ENCODE assay signal across 12 cellular contexts in the genomic region with DNA sequence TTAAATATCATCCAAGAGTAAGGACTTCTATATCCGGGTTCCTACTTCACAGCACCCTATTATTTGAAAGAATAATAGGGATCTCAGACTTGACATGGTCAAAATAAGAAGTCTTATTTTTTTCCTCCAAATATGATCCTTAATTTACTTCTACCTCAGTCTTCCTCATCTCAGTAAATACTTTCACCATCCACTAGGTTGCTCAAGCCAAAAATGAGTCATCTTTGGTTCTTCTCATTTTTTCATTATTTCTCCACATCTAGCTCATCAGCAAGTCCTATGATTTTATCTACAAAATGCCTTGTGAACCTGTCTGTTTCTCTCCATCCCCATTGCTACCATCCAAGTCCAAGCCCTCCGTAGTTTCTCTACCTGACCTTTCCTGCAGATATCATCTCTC.
A peak's percentile ranks its signal among the peaks of the same experiment; 100 is the strongest.
DNase-seq lines count a peak whose midpoint lies in the region; TF ChIP-seq lines count a peak whose summit lies in the region.
"Had no signal": no experiment of that assay in that cellular context is flagged by ENCODE, and none has a peak within 500 bp of the region (broad histone marks: within the 10 kb centered on the region; RNA-seq: fewer than 3 reads in every experiment).

No MANE protein-coding gene starts in this region.

- H3K9me3 Mint-ChIP-seq in endothelial cell (ENCODE audit: unreplicated experiment) = no peaks in the 10 kb centered on the region
- H3K9me3 Mint-ChIP-seq in T-helper 2 cell treated with Interferon-gamma antibody and Interleukin-4, amounts not matched to agents 5 μg/mL and 100 μg/mL, for 36 hours = no peaks in the 10 kb centered on the region

- no peaks in the 10 kb centered on the region for H3K9me3 ChIP-seq in osteoblast (ENCODE audit: low read depth, low read length)
- H3K9me3 ChIP-seq: esophagus muscularis mucosa had no signal

- H3K4me1 ChIP-seq in osteoblast (ENCODE audit: insufficient read depth, low read length) = peaks cover 17% of the 10 kb centered on the region
- H3K4me1 ChIP-seq: esophagus muscularis mucosa had no signal

- H3K4me3 ChIP-seq in osteoblast (ENCODE audit: insufficient read depth, low read length) (no peak overlapping the region), brain microvascular endothelial cell (ENCODE audit: low read depth, low read length) (no peak overlapping the region)
- H3K4me3 ChIP-seq: esophagus muscularis mucosa had no signal

- H2AFZ ChIP-seq in osteoblast (ENCODE audit: low read length) = no peak overlapping the region

- H3K4me3 Mint-ChIP-seq in endothelial cell (ENCODE audit: unreplicated experiment) = no peak overlapping the region
- no peak overlapping the region for H3K4me3 Mint-ChIP-seq in T-helper 2 cell treated with Interferon-gamma antibody and Interleukin-4, amounts not matched to agents 5 μg/mL and 100 μg/mL, for 36 hours
- H3K4me3 Mint-ChIP-seq: stimulated activated memory B cell treated with anti-CD40 and anti-IgM and Interleukin-4, amounts not matched to agents 10 μg/mL and 1 μg/mL and 100 μg/mL, for 72 hours had no signal

- DNase-seq in H4 (ENCODE audit: low spot score) = peak; percentile 18
- DNase-seq in NOMO-1 treated with dmso at 0.1 percent for 144 hours (lab: John Stamatoyannopoulos, UW; ENCODE audit: unreplicated experiment) = peak; percentile 67
- no peak for DNase-seq in endothelial cell (ENCODE audit: low spot score)
- DNase-seq in osteoblast (ENCODE audit: insufficient read length, low spot score, missing footprints) = no peak
- DNase-seq in DMS 273 treated with DMSO at 0.1 percent for 48 hours (lab: John Stamatoyannopoulos, UW) = no peak
- DNase-seq in T-helper 2 cell treated with Interferon-gamma antibody and Interleukin-4, amounts not matched to agents 5 μg/mL and 100 μg/mL, for 36 hours (ENCODE audit: low spot score) = no peak
- no peak for DNase-seq in brain microvascular endothelial cell
- DNase-seq: activated CD8-positive, alpha-beta memory T cell treated with anti-CD3 and anti-CD28 coated beads, Interleukin-2, amount 50 U/mL, for 4 hours; amniotic stem cell; NCI-H1930 had no signal

- no peaks in the 10 kb centered on the region for H3K36me3 Mint-ChIP-seq in endothelial cell (ENCODE audit: low read depth, unreplicated experiment)
- H3K36me3 Mint-ChIP-seq in T-helper 2 cell treated with Interferon-gamma antibody and Interleukin-4, amounts not matched to agents 5 μg/mL and 100 μg/mL, for 36 hours (ENCODE audit: low read depth) = no peaks in the 10 kb centered on the region
- H3K36me3 Mint-ChIP-seq: stimulated activated memory B cell treated with anti-CD40 and anti-IgM and Interleukin-4, amounts not matched to agents 10 μg/mL and 1 μg/mL and 100 μg/mL, for 72 hours had no signal

- H3K27me3 ChIP-seq in osteoblast (ENCODE audit: insufficient read depth, low read length) (peaks cover 8% of the 10 kb centered on the region), brain microvascular endothelial cell (replicated peaks) (no peaks in the 10 kb centered on the region)
- H3K27me3 ChIP-seq: esophagus muscularis mucosa had no signal

- no peaks in the 10 kb centered on the region for H3K79me2 ChIP-seq in osteoblast (ENCODE audit: insufficient read depth, low read length)

- no peak overlapping the region for H3K27ac Mint-ChIP-seq in endothelial cell (ENCODE audit: unreplicated experiment)
- no peak overlapping the region for H3K27ac Mint-ChIP-seq in T-helper 2 cell treated with Interferon-gamma antibody and Interleukin-4, amounts not matched to agents 5 μg/mL and 100 μg/mL, for 36 hours
- H3K27ac Mint-ChIP-seq: stimulated activated memory B cell treated with anti-CD40 and anti-IgM and Interleukin-4, amounts not matched to agents 10 μg/mL and 1 μg/mL and 100 μg/mL, for 72 hours had no signal

- H3K27ac ChIP-seq in osteoblast (ENCODE audit: low read depth, low read length) (no peak overlapping the region), brain microvascular endothelial cell (no peak overlapping the region)
- H3K27ac ChIP-seq: esophagus muscularis mucosa had no signal

- H3K4me2 ChIP-seq in osteoblast (ENCODE audit: insufficient read depth, low read length) = no peak overlapping the region

- H3K4me1 Mint-ChIP-seq in endothelial cell (ENCODE audit: unreplicated experiment) = no peaks in the 10 kb centered on the region
- H3K4me1 Mint-ChIP-seq in T-helper 2 cell treated with Interferon-gamma antibody and Interleukin-4, amounts not matched to agents 5 μg/mL and 100 μg/mL, for 36 hours (ENCODE audit: low read depth) = peaks cover 3% of the 10 kb centered on the region
- H3K4me1 Mint-ChIP-seq: stimulated activated memory B cell treated with anti-CD40 and anti-IgM and Interleukin-4, amounts not matched to agents 10 μg/mL and 1 μg/mL and 100 μg/mL, for 72 hours had no signal

- TF ChIP-seq CTCF in endothelial cell (IDR thresholded peaks at IDR 0.05; ENCODE audit: unreplicated experiment) (peak; percentile 29), osteoblast (IDR thresholded peaks at IDR 0.05; ENCODE audit: extremely low read depth, low read depth, low read length) (peak; percentile 22), brain microvascular endothelial cell (IDR thresholded peaks at IDR 0.05; ENCODE audit: low read depth, low read length, missing control alignments) (no peak)

- H4K20me1 ChIP-seq in osteoblast (ENCODE audit: insufficient read depth, low read length) = no peaks in the 10 kb centered on the region

- H3K36me3 ChIP-seq in osteoblast (ENCODE audit: insufficient read depth, low read length) (no peaks in the 10 kb centered on the region), brain microvascular endothelial cell (replicated peaks) (no peaks in the 10 kb centered on the region)
- H3K36me3 ChIP-seq: esophagus muscularis mucosa had no signal

- in situ Hi-C loops in brain microvascular endothelial cell (cut with HindIII; ENCODE audit: low pct_ligation_motif_present, low sequenced_read_pairs) = no loop called here

- H3K27me3 Mint-ChIP-seq in endothelial cell (ENCODE audit: unreplicated experiment) = peaks cover 3% of the 10 kb centered on the region
- H3K27me3 Mint-ChIP-seq in T-helper 2 cell treated with Interferon-gamma antibody and Interleukin-4, amounts not matched to agents 5 μg/mL and 100 μg/mL, for 36 hours (ENCODE audit: low read depth) = no peaks in the 10 kb centered on the region
- H3K27me3 Mint-ChIP-seq: stimulated activated memory B cell treated with anti-CD40 and anti-IgM and Interleukin-4, amounts not matched to agents 10 μg/mL and 1 μg/mL and 100 μg/mL, for 72 hours had no signal

Comparison
In these comparisons a context has a peak if more than half of its experiments do, and no peak if none do; other contexts are left out.
1. DNase-seq: peak in H4 (single experiment) and NOMO-1 treated with dmso at 0.1 percent for 144 hours (single experiment); none in endothelial cell (single experiment), osteoblast (single experiment), DMS 273 treated with DMSO at 0.1 percent for 48 hours (single experiment), T-helper 2 cell treated with Interferon-gamma antibody and Interleukin-4, amounts not matched to agents 5 μg/mL and 100 μg/mL, for 36 hours (single experiment) and brain microvascular endothelial cell (single experiment).